16 cellular contexts compared by ENCODE assay signal in genomic region chr12:52152905-52153317, GRCh38. TPM values are rescaled to one million over a fixed set of nuclear protein-coding genes. Genes with fewer than 3 reads are reported as not detected.
DNase-seq lines count a peak whose midpoint lies in the region; ATAC-seq, FAIRE-seq and TF ChIP-seq lines count a peak whose summit lies in the region.
"Had no signal": no experiment of that assay in that cellular context is flagged by ENCODE, and none has a peak within 500 bp of the region (broad histone marks: within the 10 kb centered on the region; RNA-seq: fewer than 3 reads in every experiment).

No MANE protein-coding gene starts in this region.

- no peak overlapping the region for H3K14ac ChIP-seq in mesenchymal stem cell (ENCODE audit: low read length in 2 of 2)

- no peak overlapping the region for H3K4me3 ChIP-seq in left ventricle myocardium inferior
- no peak overlapping the region for H3K4me3 ChIP-seq in astrocyte (ENCODE audit: insufficient read depth, low read depth, low read length)
- no peak overlapping the region for H3K4me3 ChIP-seq in mesenchymal stem cell (ENCODE audit: insufficient read depth in 1 of 2, low read depth in 1 of 2, low read length in 2 of 2)
- H3K4me3 ChIP-seq in hepatocyte: no peak overlapping the region
- H3K4me3 ChIP-seq: MG63 had no signal

- no peak overlapping the region for H3K18ac ChIP-seq in mesenchymal stem cell (ENCODE audit: low read depth in 1 of 2, low read length in 2 of 2)

- H4K8ac ChIP-seq in mesenchymal stem cell (ENCODE audit: low read length): no peak overlapping the region

- H3K9me3 ChIP-seq in left ventricle myocardium inferior (replicated peaks): no peaks in the 10 kb centered on the region
- H3K9me3 ChIP-seq in astrocyte (ENCODE audit: insufficient read depth, low read depth, low read length): no peaks in the 10 kb centered on the region
- H3K9me3 ChIP-seq in mesenchymal stem cell (ENCODE audit: control insufficient read depth, low read length): no peaks in the 10 kb centered on the region
- no peaks in the 10 kb centered on the region for H3K9me3 ChIP-seq in hepatocyte (ENCODE audit: low read depth)
- H3K9me3 ChIP-seq: MG63 had no signal

- H3K36me3 ChIP-seq in left ventricle myocardium inferior (no peaks in the 10 kb centered on the region), astrocyte (ENCODE audit: insufficient read depth, low read length) (no peaks in the 10 kb centered on the region), mesenchymal stem cell (ENCODE audit: control insufficient read depth in 1 of 2, insufficient read depth in 2 of 2, low read depth in 1 of 2, low read length in 2 of 2) (no peaks in the 10 kb centered on the region), hepatocyte (replicated peaks; ENCODE audit: insufficient read depth, low read depth) (no peaks in the 10 kb centered on the region)
- H3K36me3 ChIP-seq: MG63 had no signal

- H3K27me3 ChIP-seq in left ventricle myocardium inferior (ENCODE audit: low read depth) (peaks cover 9% of the 10 kb centered on the region), astrocyte (ENCODE audit: insufficient read depth, low read length) (no peaks in the 10 kb centered on the region), mesenchymal stem cell (ENCODE audit: control insufficient read depth in 1 of 2, insufficient read depth in 1 of 2, low read length in 2 of 2) (no peaks in the 10 kb centered on the region), hepatocyte (no peaks in the 10 kb centered on the region)
- H3K27me3 ChIP-seq: MG63 had no signal

- no peaks in the 10 kb centered on the region for H3K9me2 ChIP-seq in hepatocyte (replicated peaks; ENCODE audit: insufficient read depth)

- H4K91ac ChIP-seq in mesenchymal stem cell (ENCODE audit: low read length): no peak overlapping the region

- DNase-seq in left ventricle myocardium inferior: no peak
- DNase-seq in left cardiac atrium: no peak
- DNase-seq in astrocyte (ENCODE audit: low read depth): no peak
- no peak for DNase-seq in mesenchymal stem cell
- DNase-seq in urothelium cell line (ENCODE audit: low spot score): no peak
- no peak for DNase-seq in hepatocyte (ENCODE audit: low spot score)
- no peak for DNase-seq in T-helper 1 cell
- DNase-seq: activated naive CD4-positive, alpha-beta T cell treated with anti-CD3 and anti-CD28 coated beads, Interleukin-2, amount 10 ng/mL, durations not matched to agents 7 days and 5 days; effector memory CD8-positive, alpha-beta T cell; GF-D8; MG63; NCI-H2029; NCI-H82; T-cell had no signal

- H2BK15ac ChIP-seq in mesenchymal stem cell (ENCODE audit: low read depth, poor library complexity, severe bottlenecking): no peak overlapping the region

- H3K4me2 ChIP-seq in astrocyte (ENCODE audit: low read length) (peak overlapping the region; percentile 69), mesenchymal stem cell (ENCODE audit: low read length, poor library complexity, severe bottlenecking) (no peak overlapping the region), hepatocyte (no peak overlapping the region)

- H3K9me3 Mint-ChIP-seq in astrocyte (ENCODE audit: unreplicated experiment): no peaks in the 10 kb centered on the region
- H3K9me3 Mint-ChIP-seq: activated naive CD4-positive, alpha-beta T cell treated with anti-CD3 and anti-CD28 coated beads, Interleukin-2, amount 10 ng/mL, durations not matched to agents 7 days and 5 days; effector memory CD8-positive, alpha-beta T cell; T-cell had no signal

- no peak overlapping the region for H3K27ac Mint-ChIP-seq in astrocyte (ENCODE audit: unreplicated experiment)
- H3K27ac Mint-ChIP-seq: activated naive CD4-positive, alpha-beta T cell treated with anti-CD3 and anti-CD28 coated beads, Interleukin-2, amount 10 ng/mL, durations not matched to agents 7 days and 5 days; effector memory CD8-positive, alpha-beta T cell had no signal

- H3K36me3 Mint-ChIP-seq in astrocyte (ENCODE audit: low read depth, unreplicated experiment): no peaks in the 10 kb centered on the region
- H3K36me3 Mint-ChIP-seq: activated naive CD4-positive, alpha-beta T cell treated with anti-CD3 and anti-CD28 coated beads, Interleukin-2, amount 10 ng/mL, durations not matched to agents 7 days and 5 days; T-cell had no signal

- H3K9ac ChIP-seq in astrocyte (ENCODE audit: low read length) (peak overlapping the region; percentile 55), mesenchymal stem cell (ENCODE audit: low read length) (peak overlapping the region; percentile 79)

- peak overlapping the region; percentile 27 for H2AK5ac ChIP-seq in mesenchymal stem cell (ENCODE audit: low read length, severe bottlenecking)

- no peak overlapping the region for H2BK12ac ChIP-seq in mesenchymal stem cell (ENCODE audit: low read length in 2 of 2)

- no peak for ATAC-seq in left cardiac atrium
- no peak for ATAC-seq in GM19395 (IDR thresholded peaks at IDR 0.05; ENCODE audit: unreplicated experiment)

- peak overlapping the region; percentile 16 for H2AFZ ChIP-seq in astrocyte (ENCODE audit: low read depth, low read length)
- H2AFZ ChIP-seq in mesenchymal stem cell (ENCODE audit: low read depth, low read length): no peak overlapping the region
- no peak overlapping the region for H2AFZ ChIP-seq in hepatocyte

- TF ChIP-seq CTCF in left ventricle myocardium inferior (IDR thresholded peaks at IDR 0.05; ENCODE audit: borderline replicate concordance) (no peak), astrocyte (IDR thresholded peaks at IDR 0.05; ENCODE audit: insufficient read depth, low read depth, low read length) (no peak), hepatocyte (IDR thresholded peaks at IDR 0.05; ENCODE audit: poor library complexity) (no peak)

- 76% methylated on average over 5 of the region's 5 CpGs for WGBS in mesenchymal stem cell
- WGBS in hepatocyte (ENCODE audit: low lambda C conversion rate, missing lambda C conversion rate): 87% methylated on average over 5 of the region's 5 CpGs

- H3K23ac ChIP-seq in mesenchymal stem cell (ENCODE audit: low read length in 2 of 2): no peak overlapping the region

- H4K20me1 ChIP-seq in astrocyte (ENCODE audit: insufficient read depth, low read length) (no peaks in the 10 kb centered on the region), hepatocyte (ENCODE audit: insufficient read depth, poor library complexity, severe bottlenecking) (no peaks in the 10 kb centered on the region)

- H3K4me1 ChIP-seq in left ventricle myocardium inferior: peaks cover 55% of the 10 kb centered on the region
- H3K4me1 ChIP-seq in astrocyte (ENCODE audit: insufficient read depth, low read length): peaks cover 34% of the 10 kb centered on the region
- peaks cover 37% of the 10 kb centered on the region for H3K4me1 ChIP-seq in mesenchymal stem cell (ENCODE audit: control insufficient read depth, insufficient read depth, low read depth, low read length)
- peaks cover 35% of the 10 kb centered on the region for H3K4me1 ChIP-seq in hepatocyte (ENCODE audit: insufficient read depth)

- H3K79me2 ChIP-seq in astrocyte (ENCODE audit: insufficient read depth, low read length) (no peaks in the 10 kb centered on the region), hepatocyte (no peaks in the 10 kb centered on the region)

- intact Hi-C loops in left ventricle myocardium inferior (cut with micrococcal nuclease): no loop called here
- intact Hi-C loops in left cardiac atrium (cut with DNase I): loop anchor here (10.0 kb wide), 3 partner anchors 172 to 832 kb away; partner anchors contain the start of gene KRT83 (in 1 of the 2)

- no peak overlapping the region for H2BK5ac ChIP-seq in mesenchymal stem cell (ENCODE audit: low read depth, low read length, poor library complexity, severe bottlenecking)

- no peak overlapping the region for H3K4ac ChIP-seq in mesenchymal stem cell (ENCODE audit: low read depth in 1 of 2, low read length in 2 of 2)

- FAIRE-seq in astrocyte (lab: Jason Lieb, UNC) (no peak), urothelium cell line (lab: Jason Lieb, UNC) (peak; percentile 5)

- H3K27ac ChIP-seq in left ventricle myocardium inferior (replicated peaks): peak overlapping the region; percentile 75
- H3K27ac ChIP-seq in astrocyte (ENCODE audit: low read depth, low read length): no peak overlapping the region
- H3K27ac ChIP-seq in mesenchymal stem cell (ENCODE audit: low read length, poor library complexity, severe bottlenecking): no peak overlapping the region
- H3K27ac ChIP-seq in hepatocyte: no peak overlapping the region

- H3K79me1 ChIP-seq in mesenchymal stem cell (replicated peaks; ENCODE audit: low read length, poor library complexity, severe bottlenecking): no peaks in the 10 kb centered on the region

- no peak overlapping the region for H2BK120ac ChIP-seq in mesenchymal stem cell (ENCODE audit: low read depth, low read length)

- no peaks in the 10 kb centered on the region for H3K27me3 Mint-ChIP-seq in astrocyte (ENCODE audit: low read depth, unreplicated experiment)

- H3K4me3 Mint-ChIP-seq in astrocyte (ENCODE audit: unreplicated experiment): no peak overlapping the region
- H3K4me3 Mint-ChIP-seq: activated naive CD4-positive, alpha-beta T cell treated with anti-CD3 and anti-CD28 coated beads, Interleukin-2, amount 10 ng/mL, durations not matched to agents 7 days and 5 days had no signal

- peaks cover 28% of the 10 kb centered on the region for H3K4me1 Mint-ChIP-seq in astrocyte (ENCODE audit: low read depth, unreplicated experiment)

RNA-seq across cellular contexts. Expression of gene KRT80, which starts 38.9 kb away (rescaled TPM):
- total RNA-seq in left ventricle myocardium inferior (not detected), left cardiac atrium (under 1 TPM in 1 of 2 donors, not detected in 1; 0.44 TPM), astrocyte (2.8 and 3.6 TPM in 2 replicates), hepatocyte (0.28 and 0.77 TPM in 2 replicates)
- 0.72 TPM for polyA plus RNA-seq in mesenchymal stem cell (2013, experiment 1 of 2)
- polyA plus RNA-seq in mesenchymal stem cell (2013, experiment 2 of 2): 0.84 TPM
- 1.2 and 1.5 TPM in 2 replicates for polyA plus RNA-seq in hepatocyte
- total RNA-seq: mononuclear cell had no signal
